In the genomic region with DNA sequence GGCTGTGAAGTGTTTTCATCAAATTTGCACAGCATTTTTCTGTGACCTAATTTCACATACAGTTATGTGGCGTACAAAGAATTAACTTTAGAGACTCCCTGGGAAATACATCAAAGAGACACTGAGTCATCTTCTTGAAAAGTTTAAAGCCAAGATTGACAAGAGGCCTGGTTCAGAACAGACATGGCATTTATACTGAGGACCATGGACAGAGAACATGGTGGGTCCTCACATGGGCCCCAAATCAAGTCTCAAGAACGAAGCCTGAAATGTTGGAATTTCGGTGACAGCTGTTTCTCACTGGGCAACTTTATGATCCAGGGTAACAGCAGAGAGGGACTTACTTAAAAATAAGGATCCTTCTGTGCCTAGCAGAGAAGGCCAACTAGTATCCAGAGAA, we compare ENCODE assay signal across 14 cellular contexts.
DNase-seq lines count a peak whose midpoint lies in the region; ATAC-seq, FAIRE-seq and TF ChIP-seq lines count a peak whose summit lies in the region.
"Had no signal": no experiment of that assay in that cellular context is flagged by ENCODE, and none has a peak within 500 bp of the region (broad histone marks: within the 10 kb centered on the region; RNA-seq: fewer than 3 reads in every experiment).

No MANE protein-coding gene starts in this region.

- DNase-seq in HepG2 (ENCODE audit: low spot score) (no peak), amniotic epithelial cell (ENCODE audit: low read depth) (peak; percentile 62), foreskin keratinocyte (peak in 1 of 2 donors; percentile 35), spleen (no peak), epidermal melanocyte (ENCODE audit: insufficient read length, low spot score) (no peak)
- no peak for DNase-seq in stimulated activated naive B cell treated with anti-CD40 and anti-IgM and Interleukin-4, amounts not matched to agents 10 μg/mL and 1 μg/mL and 100 μg/mL, for 72 hours
- DNase-seq: activated CD4-positive, alpha-beta T cell treated with anti-CD3 and anti-CD28 coated beads for 36 hours; activated T-cell treated with anti-CD3 and anti-CD28 coated beads, Interleukin-2, amount 50 U/mL, for 4 hours; effector memory CD4-positive, alpha-beta T cell; NCI-H2227 treated with DMSO at 0.1 percent for 48 hours; pancreas; T-helper 1 cell had no signal

- H3K79me2 ChIP-seq in HepG2 (ENCODE audit: insufficient read depth, low read length), result no peaks in the 10 kb centered on the region

- H3K27ac ChIP-seq in liver (ENCODE audit: low read depth in 1 of 2, low read length in 2 of 2), result no peak overlapping the region
- no peak overlapping the region for H3K27ac ChIP-seq in HepG2 (ENCODE audit: extremely low read length, insufficient read depth, low read length)
- no peak overlapping the region for H3K27ac ChIP-seq in foreskin keratinocyte
- no peak overlapping the region for H3K27ac ChIP-seq in spleen
- H3K27ac ChIP-seq: pancreas had no signal

- no TSS peak for BruUV-seq in HepG2 (replicated peaks; lab: Mats Ljungman, UMichigan)

- no peaks in the 10 kb centered on the region for H4K20me1 ChIP-seq in HepG2 (ENCODE audit: insufficient read depth, low read length)

- H3K27me3 ChIP-seq in liver (ENCODE audit: control insufficient read depth in 4 of 4, insufficient read depth in 4 of 4, low read length in 3 of 4) (no peaks in the 10 kb centered on the region), HepG2 (ENCODE audit: control insufficient read depth in 1 of 2, insufficient read depth in 2 of 2, low read length in 2 of 2) (no peaks in the 10 kb centered on the region), foreskin keratinocyte (no peaks in the 10 kb centered on the region), spleen (replicated peaks in 1 of 7) (peaks cover 0 to 7% (median 0%) of the 10 kb centered on the region in 7 donors)
- H3K27me3 ChIP-seq: pancreas had no signal

- H3K4me2 ChIP-seq in HepG2 (ENCODE audit: low read depth, low read length), result no peak overlapping the region

- no peaks in the 10 kb centered on the region for H3K9me3 Mint-ChIP-seq in stimulated activated naive B cell treated with anti-CD40 and anti-IgM and Interleukin-4, amounts not matched to agents 10 μg/mL and 1 μg/mL and 100 μg/mL, for 72 hours
- H3K9me3 Mint-ChIP-seq: activated T-cell treated with anti-CD3 and anti-CD28 coated beads, Interleukin-2, amount 50 U/mL, for 4 hours had no signal

- TF ChIP-seq RAD21 in liver (IDR thresholded peaks at IDR 0.05) (no peak), HepG2 (CRISPR knock-in tag; IDR thresholded peaks at IDR 0.05) (no peak)

- H3K27me3 Mint-ChIP-seq in stimulated activated naive B cell treated with anti-CD40 and anti-IgM and Interleukin-4, amounts not matched to agents 10 μg/mL and 1 μg/mL and 100 μg/mL, for 72 hours, result no peaks in the 10 kb centered on the region

- peaks cover 0 to 2% (median 0%) of the 10 kb centered on the region in 4 donors for H3K4me1 ChIP-seq in liver (ENCODE audit: control insufficient read depth in 4 of 4, insufficient read depth in 4 of 4, low read length in 3 of 4)
- no peaks in the 10 kb centered on the region for H3K4me1 ChIP-seq in HepG2 (ENCODE audit: insufficient read depth, low read length)
- peaks cover 26% of the 10 kb centered on the region for H3K4me1 ChIP-seq in foreskin keratinocyte
- H3K4me1 ChIP-seq in spleen, result no peaks in the 10 kb centered on the region
- H3K4me1 ChIP-seq: pancreas had no signal

- H3K36me3 Mint-ChIP-seq in stimulated activated naive B cell treated with anti-CD40 and anti-IgM and Interleukin-4, amounts not matched to agents 10 μg/mL and 1 μg/mL and 100 μg/mL, for 72 hours, result no peaks in the 10 kb centered on the region

- no peak for TF ChIP-seq CTCF in liver (IDR thresholded peaks at IDR 0.05; ENCODE audit: low read depth, low read length, missing input control)
- TF ChIP-seq CTCF in HepG2 (CRISPR knock-in tag; IDR thresholded peaks at IDR 0.05), result no peak
- TF ChIP-seq CTCF in foreskin keratinocyte (conservative IDR thresholded peaks at IDR 0.05), result no peak
- TF ChIP-seq CTCF in spleen (IDR thresholded peaks at IDR 0.05 in 8 of 11, conservative IDR thresholded peaks at IDR 0.05 in 3 of 11), result no peak

- in situ Hi-C loops in HepG2 (cut with HindIII; ENCODE audit: extremely low pct_ligation_motif_present, low pct_unique_long_range_greater_than_20kb), result no loop called here

- 93% methylated on average over 3 of the region's 3 CpGs for WGBS in liver
- WGBS in HepG2 (ENCODE audit: low lambda C conversion rate), result 6% methylated on average over 3 of the region's 3 CpGs
- WGBS in spleen, 5 donors, result 82 to 89% (median 88%) methylated on average over 3 of the region's 3 CpGs

- POLR2A ChIA-PET in HepG2 (lab: Yijun Ruan, JAX), result no interaction called here

- H3K4me3 Mint-ChIP-seq in stimulated activated naive B cell treated with anti-CD40 and anti-IgM and Interleukin-4, amounts not matched to agents 10 μg/mL and 1 μg/mL and 100 μg/mL, for 72 hours, result no peak overlapping the region
- H3K4me3 Mint-ChIP-seq: activated CD4-positive, alpha-beta T cell treated with anti-CD3 and anti-CD28 coated beads for 36 hours; activated T-cell treated with anti-CD3 and anti-CD28 coated beads, Interleukin-2, amount 50 U/mL, for 4 hours had no signal

- FAIRE-seq in HepG2 (lab: Jason Lieb, UNC), result no peak
- FAIRE-seq: pancreas had no signal

- no peaks in the 10 kb centered on the region for H3K36me3 ChIP-seq in liver (ENCODE audit: control insufficient read depth in 4 of 4, insufficient read depth in 3 of 4, low read depth in 1 of 4, low read length in 3 of 4)
- no peaks in the 10 kb centered on the region for H3K36me3 ChIP-seq in HepG2 (replicated peaks in 1 of 2; ENCODE audit: control insufficient read depth in 1 of 2, insufficient read depth in 2 of 2, low read length in 2 of 2)
- H3K36me3 ChIP-seq in spleen, result no peaks in the 10 kb centered on the region
- H3K36me3 ChIP-seq: pancreas had no signal

- no peak for TF ChIP-seq POLR2A in HepG2 (IDR thresholded peaks at IDR 0.05; ENCODE audit: insufficient read depth in 1 of 2, low read depth in 2 of 2, low read length in 2 of 2)
- no peak for TF ChIP-seq POLR2A in spleen (IDR thresholded peaks at IDR 0.05)

- H3K4me1 Mint-ChIP-seq in stimulated activated naive B cell treated with anti-CD40 and anti-IgM and Interleukin-4, amounts not matched to agents 10 μg/mL and 1 μg/mL and 100 μg/mL, for 72 hours, result no peaks in the 10 kb centered on the region
- H3K4me1 Mint-ChIP-seq: activated CD4-positive, alpha-beta T cell treated with anti-CD3 and anti-CD28 coated beads for 36 hours had no signal

- no peak overlapping the region for H2AFZ ChIP-seq in HepG2 (ENCODE audit: low read length)

- TF ChIP-seq EP300 in HepG2 (IDR thresholded peaks at IDR 0.05; ENCODE audit: low read depth in 2 of 2, low read length in 2 of 2) (no peak), HepG2 (CRISPR knock-in tag; IDR thresholded peaks at IDR 0.05; ENCODE audit: borderline replicate concordance) (no peak)

- H3K27ac Mint-ChIP-seq in stimulated activated naive B cell treated with anti-CD40 and anti-IgM and Interleukin-4, amounts not matched to agents 10 μg/mL and 1 μg/mL and 100 μg/mL, for 72 hours, result no peak overlapping the region
- H3K27ac Mint-ChIP-seq: activated CD4-positive, alpha-beta T cell treated with anti-CD3 and anti-CD28 coated beads for 36 hours had no signal

- intact Hi-C loops in HepG2 (cut with micrococcal nuclease; ENCODE audit: unreplicated experiment) (no loop called here), spleen (cut with DNase I; ENCODE audit: low total_unique reads) (no loop called here)

- H3K4me3 ChIP-seq in liver (ENCODE audit: low read depth in 1 of 3, low read length in 3 of 3) (no peak overlapping the region), HepG2 (replicated peaks in 1 of 3; ENCODE audit: insufficient read depth in 1 of 3, low read depth in 2 of 3, low read length in 3 of 3) (no peak overlapping the region), spleen (no peak overlapping the region)
- H3K4me3 ChIP-seq: pancreas had no signal

- ATAC-seq in HepG2 (no peak), foreskin keratinocyte (peak; percentile 30), GM21717 (IDR thresholded peaks at IDR 0.05; ENCODE audit: unreplicated experiment) (no peak)
- no peak for ATAC-seq in stimulated activated naive B cell treated with anti-CD40 and anti-IgM and Interleukin-4, amounts not matched to agents 10 μg/mL and 1 μg/mL and 100 μg/mL, for 72 hours (replicated peaks)
- ATAC-seq: activated CD4-positive, alpha-beta T cell treated with anti-CD3 and anti-CD28 coated beads for 36 hours; activated T-cell treated with anti-CD3 and anti-CD28 coated beads, Interleukin-2, amount 50 U/mL, for 4 hours; pancreas had no signal

- H3K9me3 ChIP-seq in liver (ENCODE audit: control insufficient read depth in 4 of 4, low read length in 3 of 4) (no peaks in the 10 kb centered on the region), HepG2 (ENCODE audit: low read length) (peaks cover 96% of the 10 kb centered on the region), spleen (no peaks in the 10 kb centered on the region)
- H3K9me3 ChIP-seq: pancreas had no signal

- CTCF ChIA-PET in HepG2 (lab: Yijun Ruan, JAX; ENCODE audit: low intra/inter-chr PET ratio, low total read pairs), result no interaction called here

- no peak overlapping the region for H3K9ac ChIP-seq in liver (ENCODE audit: low read depth in 1 of 2, low read length in 2 of 2)
- no peak overlapping the region for H3K9ac ChIP-seq in HepG2 (ENCODE audit: insufficient read depth, low read depth, low read length)

TF ChIP-seq in liver, 16 proteins besides CTCF, POLR2A, EP300 and RAD21 (continues in another document):
- no peak for TF ChIP-seq NR2F2 (IDR thresholded peaks at IDR 0.05)

TF ChIP-seq in HepG2, 621 proteins besides CTCF, POLR2A, EP300 and RAD21 (continues in another document):
- TF ChIP-seq JDP2 (CRISPR knock-in tag; IDR thresholded peaks at IDR 0.05; ENCODE audit: borderline replicate concordance), result no peak
